Comparison of ENCODE assay signal across 10 cellular contexts in genomic region chr1:192489046-192489445, GRCh38.
DNase-seq lines count a peak whose midpoint lies in the region; ATAC-seq and TF ChIP-seq lines count a peak whose summit lies in the region.
"Had no signal": no experiment of that assay in that cellular context is flagged by ENCODE, and none has a peak within 500 bp of the region (broad histone marks: within the 10 kb centered on the region; RNA-seq: fewer than 3 reads in every experiment).

No MANE protein-coding gene starts in this region.

- H2AFZ ChIP-seq in GM23248, result no peak overlapping the region
- no peak overlapping the region for H2AFZ ChIP-seq in hepatocyte

- DNase-seq in GM23248, result peak; percentile 55
- peak; percentile 89 for DNase-seq in RPMI7951 (ENCODE audit: low read depth)
- DNase-seq in hepatocyte (ENCODE audit: low spot score), result no peak
- no peak for DNase-seq in suprapubic skin (ENCODE audit: low spot score in 2 of 2)
- DNase-seq in hippocampal formation (lab: John Stamatoyannopoulos, UW), result no peak
- DNase-seq: NCI-H2107 had no signal

- H3K27ac ChIP-seq in GM23248 (peak overlapping the region; percentile 82), hepatocyte (peak overlapping the region; percentile 12), suprapubic skin (peak overlapping the region; percentile 58)
- H3K27ac ChIP-seq: cardiac muscle cell had no signal

- in situ Hi-C loops in GM23248 (cut with MboI), result no loop called here

- H4K20me1 ChIP-seq in GM23248 (ENCODE audit: insufficient read depth) (no peaks in the 10 kb centered on the region), hepatocyte (ENCODE audit: insufficient read depth, poor library complexity, severe bottlenecking) (no peaks in the 10 kb centered on the region)

- ATAC-seq in HG03108 (IDR thresholded peaks at IDR 0.05; ENCODE audit: unreplicated experiment) (no peak), GM18861 (IDR thresholded peaks at IDR 0.05; ENCODE audit: unreplicated experiment) (no peak)
- ATAC-seq: WTC11 had no signal

- WGBS in GM23248 (ENCODE audit: low coverage in 1 of 2, low lambda C conversion rate in 2 of 2, missing lambda C conversion rate in 2 of 2), 2 experiments, result 0 to 3% methylated on average over 1 of the region's 1 CpG
- WGBS in hepatocyte (ENCODE audit: low lambda C conversion rate, missing lambda C conversion rate), result 52% methylated on average over 1 of the region's 1 CpG
- 45% methylated on average over 1 of the region's 1 CpG for WGBS in suprapubic skin

- H3K9me3 ChIP-seq in GM23248 (ENCODE audit: low read depth) (no peaks in the 10 kb centered on the region), hepatocyte (ENCODE audit: low read depth) (no peaks in the 10 kb centered on the region), suprapubic skin (no peaks in the 10 kb centered on the region)

- no peak for TF ChIP-seq CTCF in hepatocyte (IDR thresholded peaks at IDR 0.05; ENCODE audit: poor library complexity)
- no peak for TF ChIP-seq CTCF in suprapubic skin (IDR thresholded peaks at IDR 0.05)

- H3K9me2 ChIP-seq in GM23248 (ENCODE audit: insufficient read depth), result no peaks in the 10 kb centered on the region
- no peaks in the 10 kb centered on the region for H3K9me2 ChIP-seq in hepatocyte (replicated peaks; ENCODE audit: insufficient read depth)

- peaks cover 33% of the 10 kb centered on the region for H3F3A ChIP-seq in GM23248 (ENCODE audit: insufficient read depth)

- peaks cover 32% of the 10 kb centered on the region for H3K4me1 ChIP-seq in GM23248 (ENCODE audit: insufficient read depth)
- H3K4me1 ChIP-seq in hepatocyte (ENCODE audit: insufficient read depth), result peaks cover 6% of the 10 kb centered on the region
- H3K4me1 ChIP-seq in suprapubic skin, result peaks cover 27% of the 10 kb centered on the region

- no peak for TF ChIP-seq POLR2A in suprapubic skin (IDR thresholded peaks at IDR 0.05)

- no peak for TF ChIP-seq EP300 in suprapubic skin (IDR thresholded peaks at IDR 0.05)

- H3K79me2 ChIP-seq in GM23248 (ENCODE audit: insufficient read depth), result no peaks in the 10 kb centered on the region
- H3K79me2 ChIP-seq in hepatocyte, result no peaks in the 10 kb centered on the region

- peak overlapping the region; percentile 46 for H3K4me2 ChIP-seq in GM23248 (ENCODE audit: unreplicated experiment)
- H3K4me2 ChIP-seq in hepatocyte, result no peak overlapping the region

- peak overlapping the region; percentile 64 for H3K9ac ChIP-seq in GM23248

- H3K36me3 ChIP-seq in GM23248 (ENCODE audit: low read depth) (no peaks in the 10 kb centered on the region), hepatocyte (replicated peaks; ENCODE audit: insufficient read depth, low read depth) (no peaks in the 10 kb centered on the region), suprapubic skin (no peaks in the 10 kb centered on the region)
- H3K36me3 ChIP-seq: cardiac muscle cell had no signal

- no peak overlapping the region for H3K4me3 ChIP-seq in GM23248
- H3K4me3 ChIP-seq in hepatocyte, result no peak overlapping the region
- H3K4me3 ChIP-seq in suprapubic skin, result no peak overlapping the region
- H3K4me3 ChIP-seq: cardiac muscle cell had no signal

- no peaks in the 10 kb centered on the region for H3K27me3 ChIP-seq in GM23248 (replicated peaks; ENCODE audit: insufficient read depth)
- no peaks in the 10 kb centered on the region for H3K27me3 ChIP-seq in hepatocyte
- H3K27me3 ChIP-seq in suprapubic skin, result no peaks in the 10 kb centered on the region
- H3K27me3 ChIP-seq: cardiac muscle cell had no signal

Comparison
In these comparisons a context has a peak if more than half of its experiments do, and no peak if none do; other contexts are left out.
1. DNase-seq: peak in GM23248 (single experiment) and RPMI7951 (single experiment); none in hepatocyte (single experiment), suprapubic skin (0 of 2) and hippocampal formation (0 of 2).
2. H3K27ac ChIP-seq: peak in every context shown above with its lines; median percentile 82 in GM23248; 58 in suprapubic skin; 12 in hepatocyte.